Comparison of ENCODE assay signal across 8 cellular contexts in the genomic region with DNA sequence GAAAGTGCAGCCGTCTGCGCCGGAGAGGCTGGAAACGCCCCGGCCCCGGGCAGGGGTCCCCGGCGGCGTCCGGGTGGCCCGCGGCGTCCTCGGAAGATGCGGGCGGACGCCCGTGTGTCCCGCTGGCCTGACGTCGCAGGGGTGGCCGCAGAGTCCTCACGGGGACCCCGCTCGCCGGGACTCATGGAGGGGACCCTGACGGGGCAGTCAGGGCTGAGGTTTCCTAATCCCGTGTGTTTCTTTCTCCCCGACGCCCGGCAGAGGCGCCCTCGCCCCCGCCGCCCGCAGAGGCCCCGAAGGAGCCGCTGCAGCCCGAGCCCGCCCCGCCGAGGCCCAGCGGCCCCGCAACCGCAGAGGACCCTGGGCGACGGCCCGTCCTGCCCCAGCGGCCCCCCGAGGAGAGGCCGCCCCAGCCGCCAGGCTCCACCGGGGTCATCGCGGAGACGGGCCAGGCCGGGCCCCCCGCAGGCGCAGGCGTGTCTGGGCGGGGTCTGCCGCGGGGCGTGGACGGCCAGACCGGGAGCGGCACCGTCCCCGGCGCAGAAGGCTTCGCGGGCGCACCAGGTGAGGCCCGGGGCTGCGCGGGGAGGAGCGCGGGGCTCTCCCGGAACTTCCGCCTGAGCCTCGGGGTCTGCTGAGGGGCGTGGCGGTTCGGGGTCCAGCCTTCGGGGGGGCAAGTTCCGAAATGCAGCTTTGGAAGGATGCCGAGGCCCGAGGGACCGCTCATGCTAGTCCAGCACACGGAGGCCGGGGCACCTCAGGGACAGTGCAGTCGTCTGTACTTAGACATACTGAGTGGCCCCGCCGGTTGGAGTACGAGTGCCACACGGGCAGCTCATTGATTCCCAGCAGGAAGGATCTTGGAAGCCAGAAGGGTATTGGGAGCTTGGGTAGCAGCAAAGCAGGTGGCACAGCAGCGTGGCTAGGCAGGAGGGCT. TPM values are rescaled to one million over a fixed set of nuclear protein-coding genes. Genes with fewer than 3 reads are reported as not detected.
DNase-seq lines count a peak whose midpoint lies in the region; ATAC-seq and TF ChIP-seq lines count a peak whose summit lies in the region.

No MANE protein-coding gene starts in this region.

- ATAC-seq in GM21447 (IDR thresholded peaks at IDR 0.05; ENCODE audit: unreplicated experiment) = peak; percentile 57
- ATAC-seq in natural killer cell treated with Interleukin-12 subunit alpha and Interleukin-12 subunit beta and Interleukin-15 and Interleukin-18, amount 100 ng/mL, for 72 hours = peak; percentile 73 to 76
- peak; percentile 27 to 58 for ATAC-seq in upper lobe of left lung (ENCODE audit: low FRiP score in 2 of 2)

- CTCF ChIA-PET in activated CD4-positive, alpha-beta memory T cell treated with anti-CD3 and anti-CD28 coated beads, Interleukin-2, amount 10 ng/mL, durations not matched to agents 7 days and 5 days (lab: Charles Lee) = interaction anchor here (1.0 to 1.5 kb wide), 4 partner anchors 26 to 141 kb away, joined by 3 to 6 read pairs (median 3); no protein-coding TSS in a partner anchor

- DNase-seq in ELR (ENCODE audit: low read depth) = peak; percentile 45
- DNase-seq in activated CD4-positive, alpha-beta memory T cell treated with anti-CD3 and anti-CD28 coated beads, Interleukin-2, amount 10 ng/mL, durations not matched to agents 7 days and 5 days = peak; percentile 53
- DNase-seq in erythroblast (lab: John Stamatoyannopoulos, UW) = peak; percentile 66 to 80
- peak; percentile 69 for DNase-seq in natural killer cell treated with Interleukin-12 subunit alpha and Interleukin-12 subunit beta and Interleukin-15 and Interleukin-18, amount 100 ng/mL, for 72 hours (ENCODE audit: low spot score)
- peak; percentile 49 to 92 for DNase-seq in upper lobe of left lung
- no peak for DNase-seq in dedifferentiated amniotic fluid mesenchymal stem cell (ENCODE audit: extremely low spot score)

- peak overlapping the region; percentile 80 for H3K4me3 Mint-ChIP-seq in activated CD4-positive, alpha-beta memory T cell treated with anti-CD3 and anti-CD28 coated beads, Interleukin-2, amount 10 ng/mL, durations not matched to agents 7 days and 5 days
- H3K4me3 Mint-ChIP-seq in natural killer cell treated with Interleukin-12 subunit alpha and Interleukin-12 subunit beta and Interleukin-15 and Interleukin-18, amount 100 ng/mL, for 72 hours = peak overlapping the region; percentile 85

- H3K27ac ChIP-seq in KOPT-K1 (ENCODE audit: low read depth, low read length, poor library complexity, severe bottlenecking) (peak overlapping the region; percentile 79), upper lobe of left lung (peak overlapping the region; percentile 72 to 93 (median 84))

- peaks cover 32% of the 10 kb centered on the region for H3K4me1 Mint-ChIP-seq in activated CD4-positive, alpha-beta memory T cell treated with anti-CD3 and anti-CD28 coated beads, Interleukin-2, amount 10 ng/mL, durations not matched to agents 7 days and 5 days
- peaks cover 9 to 20% of the 10 kb centered on the region in 2 donors for H3K4me1 Mint-ChIP-seq in natural killer cell treated with Interleukin-12 subunit alpha and Interleukin-12 subunit beta and Interleukin-15 and Interleukin-18, amount 100 ng/mL, for 72 hours (ENCODE audit: low read depth in 2 of 2)

- H3K4me3 ChIP-seq in upper lobe of left lung = peak overlapping the region; percentile 57 to 76 (median 70)

- peak overlapping the region; percentile 75 for H3K27ac Mint-ChIP-seq in activated CD4-positive, alpha-beta memory T cell treated with anti-CD3 and anti-CD28 coated beads, Interleukin-2, amount 10 ng/mL, durations not matched to agents 7 days and 5 days
- peak overlapping the region in 1 of 2 donors; percentile 48 for H3K27ac Mint-ChIP-seq in natural killer cell treated with Interleukin-12 subunit alpha and Interleukin-12 subunit beta and Interleukin-15 and Interleukin-18, amount 100 ng/mL, for 72 hours

- no peaks in the 10 kb centered on the region for H3K27me3 ChIP-seq in upper lobe of left lung

- H3K9me3 Mint-ChIP-seq in activated CD4-positive, alpha-beta memory T cell treated with anti-CD3 and anti-CD28 coated beads, Interleukin-2, amount 10 ng/mL, durations not matched to agents 7 days and 5 days = no peaks in the 10 kb centered on the region
- no peaks in the 10 kb centered on the region for H3K9me3 Mint-ChIP-seq in natural killer cell treated with Interleukin-12 subunit alpha and Interleukin-12 subunit beta and Interleukin-15 and Interleukin-18, amount 100 ng/mL, for 72 hours

- no peaks in the 10 kb centered on the region for H3K27me3 Mint-ChIP-seq in activated CD4-positive, alpha-beta memory T cell treated with anti-CD3 and anti-CD28 coated beads, Interleukin-2, amount 10 ng/mL, durations not matched to agents 7 days and 5 days
- H3K27me3 Mint-ChIP-seq in natural killer cell treated with Interleukin-12 subunit alpha and Interleukin-12 subunit beta and Interleukin-15 and Interleukin-18, amount 100 ng/mL, for 72 hours = no peaks in the 10 kb centered on the region

- TF ChIP-seq CTCF in upper lobe of left lung (IDR thresholded peaks at IDR 0.05) = peak in 2 of 6 experiments; percentile 22 to 35

- POLR2A ChIA-PET in activated CD4-positive, alpha-beta memory T cell treated with anti-CD3 and anti-CD28 coated beads, Interleukin-2, amount 10 ng/mL, durations not matched to agents 7 days and 5 days (lab: Charles Lee) = interaction anchor here (0.8 to 3.1 kb wide), 11 partner anchors 8 to 301 kb away, joined by 3 to 23 read pairs (median 4); no protein-coding TSS in a partner anchor

- peaks cover 44% of the 10 kb centered on the region for H3K36me3 ChIP-seq in KOPT-K1 (ENCODE audit: insufficient read depth, low read length)
- peaks cover 0 to 30% (median 16%) of the 10 kb centered on the region in 4 donors for H3K36me3 ChIP-seq in upper lobe of left lung

- no peak for TF ChIP-seq EP300 in upper lobe of left lung (IDR thresholded peaks at IDR 0.05)

- H3K4me1 ChIP-seq in upper lobe of left lung = peaks cover 24 to 46% (median 30%) of the 10 kb centered on the region in 4 donors

- TF ChIP-seq POLR2A in erythroblast (IDR thresholded peaks at IDR 0.05; ENCODE audit: low read length) = no peak
- peak in 1 of 4 donors; percentile 19 for TF ChIP-seq POLR2A in upper lobe of left lung (IDR thresholded peaks at IDR 0.05)

- no peaks in the 10 kb centered on the region for H3K9me3 ChIP-seq in KOPT-K1 (ENCODE audit: insufficient read depth, low read length, poor library complexity, severe bottlenecking)
- no peaks in the 10 kb centered on the region for H3K9me3 ChIP-seq in upper lobe of left lung

- WGBS in upper lobe of left lung, 2 donors = 3 to 18% methylated on average over 2 to 33 of the region's 97 CpGs

- peaks cover 33% of the 10 kb centered on the region for H3K36me3 Mint-ChIP-seq in activated CD4-positive, alpha-beta memory T cell treated with anti-CD3 and anti-CD28 coated beads, Interleukin-2, amount 10 ng/mL, durations not matched to agents 7 days and 5 days (ENCODE audit: low read depth)
- no peaks in the 10 kb centered on the region for H3K36me3 Mint-ChIP-seq in natural killer cell treated with Interleukin-12 subunit alpha and Interleukin-12 subunit beta and Interleukin-15 and Interleukin-18, amount 100 ng/mL, for 72 hours

RNA-seq across cellular contexts. Expression of a gene that starts 60.0 kb away (rescaled TPM):
- total RNA-seq in activated CD4-positive, alpha-beta memory T cell treated with anti-CD3 and anti-CD28 coated beads, Interleukin-2, amount 10 ng/mL, durations not matched to agents 7 days and 5 days = 10 to 100 TPM; 21.4 to 23.0 TPM
- 10 to 100 TPM; 20.8 to 49.1 TPM for total RNA-seq in natural killer cell treated with Interleukin-12 subunit alpha and Interleukin-12 subunit beta and Interleukin-15 and Interleukin-18, amount 100 ng/mL, for 72 hours
- total RNA-seq in upper lobe of left lung = 10 to 100 TPM; 31.9 to 59.2 (median 43.6) TPM
